Comparison of ENCODE assay signal across 8 cellular contexts in the genomic region with DNA sequence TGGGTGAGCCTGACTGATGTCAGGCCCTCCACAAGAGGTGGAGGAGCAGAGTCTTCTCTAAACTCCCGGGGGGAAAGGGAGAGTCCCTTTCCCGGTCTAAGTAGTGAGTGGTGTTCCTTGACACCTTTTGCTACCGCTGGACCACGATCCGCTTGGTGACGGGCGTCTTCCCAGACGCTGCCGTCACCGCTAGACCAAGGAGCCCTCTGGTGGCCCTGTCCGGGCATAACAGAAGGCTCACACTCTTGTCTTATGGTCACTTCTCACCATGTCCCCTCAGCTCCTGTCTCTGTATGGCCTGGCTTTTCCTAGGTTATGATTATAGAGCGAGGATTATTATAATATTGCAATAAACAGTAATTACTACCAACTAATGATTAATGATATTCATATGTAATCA. TPM values are rescaled to one million over a fixed set of nuclear protein-coding genes. Genes with fewer than 3 reads are reported as not detected.
DNase-seq lines count a peak whose midpoint lies in the region; FAIRE-seq and TF ChIP-seq lines count a peak whose summit lies in the region.
"Not testable (repeated sequence)": the region's sequence is repeated elsewhere in the genome, so short reads cannot be mapped to it uniquely, and the experiment has no call there.

No MANE protein-coding gene starts in this region.

- not testable (repeated sequence) for H3K4me3 Mint-ChIP-seq in HFFc6

- H3K79me2 ChIP-seq in H1 (ENCODE audit: control insufficient read depth in 1 of 2, insufficient read depth in 2 of 2, low read length in 2 of 2); keratinocyte (ENCODE audit: control insufficient read depth, insufficient read depth, low read length); parathyroid adenoma: not testable (repeated sequence)

- peaks cover 13% of the 10 kb centered on the region for H3K36me3 Mint-ChIP-seq in HFFc6 (ENCODE audit: low read depth)

- H3K27me3 ChIP-seq in BJ (ENCODE audit: control insufficient read depth, insufficient read depth, low read length); H1 (replicated peaks in 1 of 4; ENCODE audit: control insufficient read depth in 3 of 4, extremely low read depth in 1 of 4, insufficient read depth in 3 of 4, low read length in 3 of 4); keratinocyte (ENCODE audit: control insufficient read depth, extremely low read depth, insufficient read depth, low read length); parathyroid adenoma (ENCODE audit: control insufficient read depth, insufficient read depth, low read length): not testable (repeated sequence)

- not testable (repeated sequence) for H2AFZ ChIP-seq in H1 (ENCODE audit: low read length); keratinocyte (ENCODE audit: control insufficient read depth, low read length); parathyroid adenoma

- dilution Hi-C loops in keratinocyte (cut with MboI; ENCODE audit: extremely low pct_ligation_motif_present, low sequenced_read_pairs) = not testable (repeated sequence)

- H3K14ac ChIP-seq in H1 (ENCODE audit: insufficient read length) = not testable (repeated sequence)

- DNase-seq in BJ (ENCODE audit: low read depth); keratinocyte (ENCODE audit: low read depth, low spot score): not testable (repeated sequence)
- peak; percentile 27 for DNase-seq in HFFc6
- peak; percentile 61 for DNase-seq in activated gamma-delta T cell treated with Interleukin-2 at 50 U/mL for 16 hours
- peak in 1 of 2 experiments; percentile 73 for DNase-seq in H1 (ENCODE audit: low read depth in 1 of 2, low spot score in 2 of 2)
- peak; percentile 28 to 47 for DNase-seq in stimulated activated CD8-positive, alpha-beta memory T cell treated with anti-CD3 and anti-CD28 coated beads, Interleukin-2, amount 100 ng/mL, for 1 hour (ENCODE audit: low read depth in 2 of 2)

- H3K4ac ChIP-seq in H1 (replicated peaks; ENCODE audit: insufficient read length, low read depth, low read length) = not testable (repeated sequence)

- H3K27ac Mint-ChIP-seq in HFFc6 = not testable (repeated sequence)

- not testable (repeated sequence) for H2BK15ac ChIP-seq in H1 (ENCODE audit: low read length)

- not testable (repeated sequence) for H4K5ac ChIP-seq in H1 (ENCODE audit: insufficient read length, low read depth, low read length)

- TF ChIP-seq EP300 in H1 (IDR thresholded peaks at IDR 0.05; ENCODE audit: borderline replicate concordance in 1 of 2, low read depth in 2 of 2, low read length in 2 of 2) = not testable (repeated sequence)

- not testable (repeated sequence) for H3K4me2 ChIP-seq in H1 (ENCODE audit: insufficient read depth in 1 of 2, low read depth in 2 of 2, low read length in 2 of 2); keratinocyte (ENCODE audit: control insufficient read depth, extremely low read depth, insufficient read depth, low read depth, low read length); parathyroid adenoma (ENCODE audit: low read length)

- H3K27me3 Mint-ChIP-seq in HFFc6 (ENCODE audit: insufficient read depth) = not testable (repeated sequence)

- not testable (repeated sequence) for H4K8ac ChIP-seq in H1 (ENCODE audit: extremely low read depth, insufficient read depth, low read length)

- not testable (repeated sequence) for H3K4me1 Mint-ChIP-seq in HFFc6 (ENCODE audit: low read depth)

- H3K27ac ChIP-seq in H1 (ENCODE audit: low read depth, low read length); keratinocyte (ENCODE audit: control insufficient read depth, insufficient read depth, low read length); parathyroid adenoma: not testable (repeated sequence)

- H3K18ac ChIP-seq in H1 (ENCODE audit: extremely low read depth, low read length) = not testable (repeated sequence)

- H3K79me1 ChIP-seq in H1 (ENCODE audit: low read depth, low read length) = not testable (repeated sequence)

- not testable (repeated sequence) for H2BK12ac ChIP-seq in H1 (ENCODE audit: low read depth, low read length)

- H2BK20ac ChIP-seq in H1 (ENCODE audit: low read length) = not testable (repeated sequence)

- not testable (repeated sequence) for H3K56ac ChIP-seq in H1 (replicated peaks; ENCODE audit: insufficient read length, low read depth, low read length)

- H3K9me3 ChIP-seq in H1 (ENCODE audit: insufficient read depth in 2 of 2, low read depth in 1 of 2, low read length in 1 of 2); keratinocyte (ENCODE audit: control insufficient read depth, low read depth, low read length); parathyroid adenoma (ENCODE audit: control insufficient read depth, low read length): not testable (repeated sequence)

- not testable (repeated sequence) for H2BK5ac ChIP-seq in H1 (ENCODE audit: low read depth, low read length)

- CTCF ChIA-PET in BJ (lab: Yijun Ruan, JAX) (interaction anchor here (0.8 to 5.7 kb wide), 15 partner anchors 9 to 285 kb away, joined by 3 to 31 read pairs (median 4); partner anchors contain the start of gene SPATA2L), H1 (lab: Charles Lee; ENCODE audit: partially characterized antibody) (interaction anchor here (0.7 to 6.3 kb wide), 14 partner anchors 10 to 142 kb away, joined by 3 to 44 read pairs (median 6); no protein-coding TSS in a partner anchor)

- peaks cover 0 to 11% of the 10 kb centered on the region in 2 experiments for H4K20me1 ChIP-seq in H1 (replicated peaks in 1 of 2; ENCODE audit: control insufficient read depth in 1 of 2, insufficient read depth in 2 of 2, low read length in 2 of 2)
- H4K20me1 ChIP-seq in keratinocyte (ENCODE audit: control insufficient read depth, extremely low read depth, insufficient read depth, low read length) = not testable (repeated sequence)

- TF ChIP-seq POLR2A in H1 (IDR thresholded peaks at IDR 0.05; ENCODE audit: control extremely low read depth in 1 of 2, low read depth in 2 of 2, low read length in 2 of 2) = not testable (repeated sequence)

- not testable (repeated sequence) for FAIRE-seq in H1 (lab: Jason Lieb, UNC); keratinocyte (lab: Jason Lieb, UNC)

- not testable (repeated sequence) for H2AK5ac ChIP-seq in H1 (ENCODE audit: low read depth, low read length)

- H3K4me1 ChIP-seq in H1 (replicated peaks in 1 of 4; ENCODE audit: control insufficient read depth in 3 of 4, insufficient read depth in 4 of 4, low read length in 3 of 4); keratinocyte (ENCODE audit: control insufficient read depth, extremely low read depth, insufficient read depth, low read length); parathyroid adenoma: not testable (repeated sequence)

- peak; percentile 69 for TF ChIP-seq CTCF in BJ (IDR thresholded peaks at IDR 0.05; ENCODE audit: insufficient read depth, low read depth, low read length)
- peak; percentile 81 for TF ChIP-seq CTCF in HFFc6 (IDR thresholded peaks at IDR 0.05)
- peak; percentile 56 for TF ChIP-seq CTCF in WI38 (IDR thresholded peaks at IDR 0.05; ENCODE audit: low read depth, low read length)
- TF ChIP-seq CTCF in H1 (IDR thresholded peaks at IDR 0.05; ENCODE audit: control extremely low read depth in 1 of 3, insufficient read depth in 1 of 3, low read depth in 1 of 3, low read length in 3 of 3) = peak; percentile 43 to 57 (median 47)
- TF ChIP-seq CTCF in keratinocyte (optimal IDR thresholded peaks at IDR 0.05 in 1 of 3, IDR thresholded peaks at IDR 0.05 in 1 of 3, conservative IDR thresholded peaks at IDR 0.05 in 1 of 3; ENCODE audit: extremely low read depth in 1 of 3, insufficient read depth in 2 of 3, low read length in 3 of 3) = peak in 2 of 3 experiments; percentile 17 to 50
- TF ChIP-seq CTCF in parathyroid adenoma (IDR thresholded peaks at IDR 0.05) = peak; percentile 75

- H3K23ac ChIP-seq in H1 (ENCODE audit: insufficient read length) = not testable (repeated sequence)

- WGBS in H1 (ENCODE audit: extremely low coverage in 1 of 2, insufficient coverage in 1 of 2, insufficient read length in 1 of 2, insufficient replicate concordance in 2 of 2, low coverage in 1 of 2, low lambda C conversion rate in 2 of 2, missing lambda C conversion rate in 1 of 2), 2 experiments = 82% methylated on average over 12 of the region's 12 CpGs; no CpG with 5 or more reads in 1 of the 2 experiments

- not testable (repeated sequence) for H3K36me3 ChIP-seq in BJ (ENCODE audit: control insufficient read depth, insufficient read depth, low read length); parathyroid adenoma (ENCODE audit: control insufficient read depth, insufficient read depth, low read length)
- H3K36me3 ChIP-seq in H1 (ENCODE audit: control insufficient read depth in 2 of 4, insufficient read depth in 4 of 4, low read length in 3 of 4) = peaks cover 18 to 61% (median 39%) of the 10 kb centered on the region in 4 experiments
- peaks cover 2 to 14% of the 10 kb centered on the region in 2 experiments for H3K36me3 ChIP-seq in keratinocyte (ENCODE audit: control insufficient read depth in 2 of 2, extremely low read depth in 1 of 2, insufficient read depth in 2 of 2, low read length in 2 of 2)

- H3K9me1 ChIP-seq in keratinocyte (ENCODE audit: control insufficient read depth, extremely low read depth, insufficient read depth, low read length) = not testable (repeated sequence)

- not testable (repeated sequence) for H3K9me3 Mint-ChIP-seq in HFFc6

- POLR2A ChIA-PET in BJ (lab: Charles Lee) = not testable (repeated sequence)
- POLR2A ChIA-PET in H1 (lab: Charles Lee; ENCODE audit: partially characterized antibody) = interaction anchor here (0.6 to 1.5 kb wide), 8 partner anchors 8 to 229 kb away, joined by 3 to 4 read pairs (median 3); no protein-coding TSS in a partner anchor

- H2BK120ac ChIP-seq in H1 (replicated peaks; ENCODE audit: low read depth, low read length) = not testable (repeated sequence)

- H4K91ac ChIP-seq in H1 (replicated peaks; ENCODE audit: insufficient read length, low read length) = not testable (repeated sequence)

- not testable (repeated sequence) for H3K4me3 ChIP-seq in BJ (ENCODE audit: low read depth, low read length); WI38 (ENCODE audit: low read depth, low read length); H1 (ENCODE audit: extremely low read depth in 1 of 4, insufficient read depth in 2 of 4, low read depth in 3 of 4, low read length in 4 of 4); keratinocyte (ENCODE audit: control insufficient read depth in 2 of 3, extremely low read depth in 1 of 3, insufficient read depth in 2 of 3, low read depth in 1 of 3, low read length in 3 of 3); parathyroid adenoma (ENCODE audit: low read depth, low read length)

- not testable (repeated sequence) for H3K9ac ChIP-seq in H1 (replicated peaks in 1 of 4; ENCODE audit: extremely low read depth in 1 of 4, low read depth in 3 of 4, low read length in 3 of 4); keratinocyte (ENCODE audit: control insufficient read depth, extremely low read depth, insufficient read depth, low read length); parathyroid adenoma

- not testable (repeated sequence) for H3K23me2 ChIP-seq in H1 (ENCODE audit: low read depth, low read length)

- peak; percentile 39 to 43; a peak in 3 of 4 replicates for TF ChIP-seq RAD21 in H1 (IDR thresholded peaks at IDR 0.05 in 1 of 2, conservative IDR thresholded peaks at IDR 0.05 in 1 of 2; ENCODE audit: low read depth in 2 of 2, low read length in 2 of 2)

RNA-seq across cellular contexts. Expression of gene FANCA, which starts 23.4 kb away (rescaled TPM):
- polyA plus RNA-seq in BJ (2011; rRNA removed) (8.9 and 13.4 TPM in 2 replicates), H1 (2011; rRNA removed) (75.9 and 96.9 TPM in 2 replicates), keratinocyte (4.0 to 15.6 TPM (median 11.3 TPM) in 3 replicates)
- 13.1 and 20.5 TPM in 2 replicates for polyA minus RNA-seq in BJ (2011; rRNA and poly(A)+ RNA removed)
- total RNA-seq in HFFc6 (2021; fragmentation: NEBNext Ultra II Directional; extraction: Animal tissue kit (Norgen Biotek cat#: 25700)) = 10 to 100 TPM; 13.6 to 26.3 (median 21.9) TPM
- total RNA-seq in H1 (2021; fragmentation: NEBNext Ultra II Directional; extraction: Animal tissue kit (Norgen Biotek cat#: 25700)) = 78.5 and 85.9 TPM in 2 replicates
- 70.6 TPM for polyA plus RNA-seq in H1 (2011; cell fraction: cytosol; rRNA removed)
- polyA plus RNA-seq in H1 (2011; cell fraction: nucleus; rRNA removed) = 371 TPM
- 76.6 to 83.7 TPM (median 77.9 TPM) in 4 replicates for polyA plus RNA-seq in H1 (2012, experiment 1 of 2)
- polyA plus RNA-seq in H1 (2012, experiment 2 of 2) = 34.1 TPM
- 41.6 TPM for polyA plus RNA-seq in H1 (2013, experiment 1 of 2)
- 35.3 TPM for polyA plus RNA-seq in H1 (2013, experiment 2 of 2)
- polyA minus RNA-seq in H1 (2011; rRNA and poly(A)+ RNA removed) = 113 and 131 TPM in 2 replicates
- 69.1 TPM for polyA minus RNA-seq in H1 (2011; cell fraction: cytosol; rRNA and poly(A)+ RNA removed)
- 170 TPM for polyA minus RNA-seq in H1 (2011; cell fraction: nucleus; rRNA and poly(A)+ RNA removed)
- polyA plus RNA-seq in keratinocyte (2011; ENCODE audit: low read depth) = 0.94 TPM
- polyA plus RNA-seq in keratinocyte (2011; cell fraction: cytosol; rRNA removed) = 3.0 and 3.1 TPM in 2 replicates
- polyA plus RNA-seq in keratinocyte (2011; cell fraction: nucleus; rRNA removed) = 19.1 and 21.4 TPM in 2 replicates
- 1.6 and 9.3 TPM in 2 replicates for polyA plus RNA-seq in keratinocyte (2012; ENCODE audit: low replicate concordance)
- 8.1 to 25.0 TPM (median 24.1 TPM) in 3 replicates for polyA minus RNA-seq in keratinocyte
- 6.3 TPM for polyA minus RNA-seq in keratinocyte (2011; cell fraction: cytosol; rRNA and poly(A)+ RNA removed)
- 10.6 and 14.5 TPM in 2 replicates for polyA minus RNA-seq in keratinocyte (2011; cell fraction: nucleus; rRNA and poly(A)+ RNA removed)

RNA-seq across cellular contexts. Expression of gene SPIRE2, which starts 35.2 kb away (rescaled TPM):
- polyA plus RNA-seq in BJ (2011; rRNA removed) (2.2 and 2.3 TPM in 2 replicates), H1 (2011; rRNA removed) (7.4 and 10.2 TPM in 2 replicates), keratinocyte (1.1 to 1.7 TPM (median 1.3 TPM) in 3 replicates)
- 1.8 and 2.7 TPM in 2 replicates for polyA minus RNA-seq in BJ (2011; rRNA and poly(A)+ RNA removed)
- 1 to 10 TPM; 1.5 to 2.5 (median 1.9) TPM for total RNA-seq in HFFc6 (2021; fragmentation: NEBNext Ultra II Directional; extraction: Animal tissue kit (Norgen Biotek cat#: 25700))
- 12.2 and 15.4 TPM in 2 replicates for total RNA-seq in H1 (2021; fragmentation: NEBNext Ultra II Directional; extraction: Animal tissue kit (Norgen Biotek cat#: 25700))
- polyA plus RNA-seq in H1 (2011; cell fraction: cytosol; rRNA removed) = 10.6 TPM
- 34.5 TPM for polyA plus RNA-seq in H1 (2011; cell fraction: nucleus; rRNA removed)
- 9.3 to 12.1 TPM (median 10.9 TPM) in 4 replicates for polyA plus RNA-seq in H1 (2012, experiment 1 of 2)
- polyA plus RNA-seq in H1 (2012, experiment 2 of 2) = 9.6 TPM
- 7.7 TPM for polyA plus RNA-seq in H1 (2013, experiment 1 of 2)
- polyA plus RNA-seq in H1 (2013, experiment 2 of 2) = 6.7 TPM
- polyA minus RNA-seq in H1 (2011; rRNA and poly(A)+ RNA removed) = 5.5 TPM in 2 replicates
- 10.1 TPM for polyA minus RNA-seq in H1 (2011; cell fraction: cytosol; rRNA and poly(A)+ RNA removed)
- 9.1 TPM for polyA minus RNA-seq in H1 (2011; cell fraction: nucleus; rRNA and poly(A)+ RNA removed)
- 3.1 TPM for polyA plus RNA-seq in keratinocyte (2011; ENCODE audit: low read depth)
- polyA plus RNA-seq in keratinocyte (2011; cell fraction: cytosol; rRNA removed) = 0.83 and 1.2 TPM in 2 replicates
- polyA plus RNA-seq in keratinocyte (2011; cell fraction: nucleus; rRNA removed) = 3.2 and 3.4 TPM in 2 replicates
- 1.1 and 1.5 TPM in 2 replicates for polyA plus RNA-seq in keratinocyte (2012; ENCODE audit: low replicate concordance)
- 0.96 to 2.5 TPM (median 0.99 TPM) in 3 replicates for polyA minus RNA-seq in keratinocyte
- polyA minus RNA-seq in keratinocyte (2011; cell fraction: cytosol; rRNA and poly(A)+ RNA removed) = 2.9 TPM
- 1.6 and 1.8 TPM in 2 replicates for polyA minus RNA-seq in keratinocyte (2011; cell fraction: nucleus; rRNA and poly(A)+ RNA removed)
